Comparison of ENCODE assay signal across 8 cellular contexts in the genomic region with DNA sequence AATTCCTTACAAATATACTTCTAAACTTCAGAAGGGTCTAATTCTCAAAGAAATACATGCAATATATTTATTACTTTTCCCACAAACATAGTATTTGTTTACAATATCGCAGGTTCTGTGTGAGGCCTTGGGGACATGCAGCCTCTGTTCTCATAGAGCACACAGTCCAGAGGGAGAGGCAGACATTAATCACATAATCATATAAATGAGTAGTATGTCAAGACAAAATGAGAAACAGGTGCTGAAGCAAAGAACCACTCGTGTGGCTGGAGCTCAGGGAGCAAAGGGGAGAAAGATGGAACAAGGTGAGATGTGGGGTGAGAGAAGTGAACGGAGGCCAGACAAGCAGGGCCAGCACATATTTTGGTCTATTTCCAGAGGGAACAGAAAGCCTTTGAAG.
"Had no signal": no experiment of that assay in that cellular context is flagged by ENCODE, and none has a peak within 500 bp of the region (broad histone marks: within the 10 kb centered on the region; RNA-seq: fewer than 3 reads in every experiment).

No MANE protein-coding gene starts in this region.

- ATAC-seq: HCT116, K562 had no signal

- H3K36me3 ChIP-seq: HAP-1 had no signal

- H3K9me3 ChIP-seq: HAP-1 had no signal

- DNase-seq: GM23248, GOT3, H7, HFFc6, IMR-90 had no signal

- H3K4me3 ChIP-seq: GM23248, HAP-1, K562 had no signal

- H3K4me1 ChIP-seq: HAP-1 had no signal

- H3K27ac ChIP-seq: GM23248 had no signal
